Comparison of ENCODE assay signal across 1 cellular context in the genomic region with DNA sequence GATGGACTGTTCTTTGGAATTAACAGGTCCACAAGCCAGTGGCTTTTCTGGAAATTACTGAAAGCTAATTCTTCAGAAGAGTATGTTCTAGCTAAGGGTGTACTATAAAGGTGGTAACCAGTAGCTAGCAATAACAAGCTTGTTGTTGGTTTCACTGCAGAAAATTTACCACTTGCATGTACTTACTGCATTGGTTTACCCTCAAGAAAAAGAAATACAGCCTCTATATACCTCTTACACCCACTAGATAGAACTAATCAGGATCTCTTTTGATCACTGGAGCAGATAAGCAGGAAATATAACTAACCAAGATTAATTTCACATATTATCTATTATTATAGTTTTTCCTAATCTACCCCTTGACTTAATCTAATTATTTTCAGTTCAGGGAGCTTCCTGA.
TF ChIP-seq lines count a peak whose summit lies in the region.

No MANE protein-coding gene starts in this region.

TF ChIP-seq in WTC11, 78 proteins besides CTCF, POLR2A, EP300 and RAD21 (continued from another document):
- TF ChIP-seq ERG (CRISPR knock-in tag; IDR thresholded peaks at IDR 0.05) (no peak), ZNF263 (CRISPR knock-in tag; IDR thresholded peaks at IDR 0.05; ENCODE audit: low read depth) (no peak), RORB (CRISPR knock-in tag; IDR thresholded peaks at IDR 0.05) (no peak), OVOL2 (CRISPR knock-in tag; IDR thresholded peaks at IDR 0.05; ENCODE audit: borderline replicate concordance) (no peak)
